ENCODE assay signal across 8 cellular contexts in the genomic region with DNA sequence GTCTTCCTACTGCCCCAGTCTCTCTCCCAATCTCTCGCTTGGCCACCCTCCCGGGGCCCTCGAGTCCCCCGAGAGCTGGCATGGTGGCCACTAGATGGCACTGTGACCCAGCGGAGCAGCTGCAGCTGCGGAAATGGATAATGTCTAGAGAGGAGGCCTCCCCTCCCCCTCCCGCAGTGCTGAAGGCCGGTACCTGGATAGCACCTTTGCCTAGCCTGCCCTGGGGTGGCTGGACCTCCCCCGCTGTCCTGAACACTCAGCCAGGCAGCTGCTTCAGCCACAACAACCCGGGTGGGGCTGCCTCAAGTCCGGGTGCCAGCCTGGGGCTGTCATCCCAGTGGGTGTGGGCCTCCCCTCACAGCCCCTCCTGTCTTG.
DNase-seq lines count a peak whose midpoint lies in the region; ATAC-seq and TF ChIP-seq lines count a peak whose summit lies in the region.

No MANE protein-coding gene starts in this region.

- peak overlapping the region in 4 of 11 experiments; percentile 18 to 47 (median 46); a peak in 7 of 22 replicates for H3K27ac ChIP-seq in BLaER1 treated with 17β-estradiol and CSF1 and Interleukin-3, amounts not matched to agents 10 nM and 100 nM
- H3K27ac ChIP-seq in cardiac muscle cell, result no peak overlapping the region
- H3K27ac ChIP-seq in psoas muscle, result no peak overlapping the region
- H3K27ac ChIP-seq in vagina, result no peak overlapping the region

- H3K9me3 ChIP-seq in BLaER1 treated with 17β-estradiol and CSF1 and Interleukin-3, amounts not matched to agents 10 nM and 100 nM (replicated peaks in 1 of 11), result no peaks in the 10 kb centered on the region
- H3K9me3 ChIP-seq in cardiac muscle cell (ENCODE audit: low read depth), result no peaks in the 10 kb centered on the region
- no peaks in the 10 kb centered on the region for H3K9me3 ChIP-seq in psoas muscle
- no peaks in the 10 kb centered on the region for H3K9me3 ChIP-seq in vagina

- no peak for TF ChIP-seq POLR2A in vagina (IDR thresholded peaks at IDR 0.05)

- intact Hi-C loops in psoas muscle (cut with DNase I) (loop anchor here (2.0 to 10.0 kb wide), 3 partner anchors 126 to 1332 kb away; no protein-coding TSS in a partner anchor), vagina (cut with DNase I) (loop anchor here (10.0 kb wide), 1 partner anchor 130 kb away; no protein-coding TSS in a partner anchor)

- no peaks in the 10 kb centered on the region for H3K9me3 Mint-ChIP-seq in activated naive CD8-positive, alpha-beta T cell treated with anti-CD3 and anti-CD28 coated beads, Interleukin-2, amount 10 ng/mL, durations not matched to agents 7 days and 5 days

- H3K4me2 ChIP-seq in BLaER1 treated with 17β-estradiol and CSF1 and Interleukin-3, amounts not matched to agents 10 nM and 100 nM, result peak overlapping the region in 10 of 11 experiments; percentile 31 to 68 (median 47); a peak in 16 of 22 replicates

- H3K36me3 ChIP-seq in BLaER1 treated with 17β-estradiol and CSF1 and Interleukin-3, amounts not matched to agents 10 nM and 100 nM, result no peaks in the 10 kb centered on the region
- no peaks in the 10 kb centered on the region for H3K36me3 ChIP-seq in cardiac muscle cell
- no peaks in the 10 kb centered on the region for H3K36me3 ChIP-seq in psoas muscle (ENCODE audit: insufficient read depth in 1 of 2, low read depth in 1 of 2)
- no peaks in the 10 kb centered on the region for H3K36me3 ChIP-seq in vagina

- 7 to 11% (median 9%) methylated on average over 11 of the region's 11 CpGs for WGBS in psoas muscle, 3 donors

- H3K4me1 Mint-ChIP-seq in activated naive CD8-positive, alpha-beta T cell treated with anti-CD3 and anti-CD28 coated beads, Interleukin-2, amount 10 ng/mL, durations not matched to agents 7 days and 5 days, result peaks cover 2% of the 10 kb centered on the region

- TF ChIP-seq CTCF in GM20000 (IDR thresholded peaks at IDR 0.05; ENCODE audit: extremely low read depth, missing control alignments), result peak; percentile 90
- TF ChIP-seq CTCF in cardiac muscle cell (IDR thresholded peaks at IDR 0.05; ENCODE audit: low read depth, low read length), result peak; percentile 89
- peak; percentile 90 for TF ChIP-seq CTCF in psoas muscle (IDR thresholded peaks at IDR 0.05)
- peak; percentile 57 to 91 (median 63) for TF ChIP-seq CTCF in vagina (IDR thresholded peaks at IDR 0.05)

- peak overlapping the region in 2 of 11 experiments; percentile 3 to 33; a peak in 1 of 22 replicates for H3K9ac ChIP-seq in BLaER1 treated with 17β-estradiol and CSF1 and Interleukin-3, amounts not matched to agents 10 nM and 100 nM

- DNase-seq in GM20000 (ENCODE audit: low spot score), result peak; percentile 77
- DNase-seq in MV-4-11 (lab: John Stamatoyannopoulos, UW), result peak; percentile 28
- DNase-seq in T follicular helper cell (ENCODE audit: low read depth), result peak; percentile 54
- peak; percentile 82 for DNase-seq in activated naive CD8-positive, alpha-beta T cell treated with anti-CD3 and anti-CD28 coated beads, Interleukin-2, amount 10 ng/mL, durations not matched to agents 7 days and 5 days
- peak; percentile 66 to 85 for DNase-seq in cardiac muscle cell (ENCODE audit: low read depth in 1 of 2, low spot score in 1 of 2)
- DNase-seq in psoas muscle, result peak; percentile 72 to 89
- DNase-seq in vagina (ENCODE audit: extremely low spot score in 2 of 2), result no peak

- H3K4me3 Mint-ChIP-seq in activated naive CD8-positive, alpha-beta T cell treated with anti-CD3 and anti-CD28 coated beads, Interleukin-2, amount 10 ng/mL, durations not matched to agents 7 days and 5 days, result no peak overlapping the region

- no peak overlapping the region for H3K4me3 ChIP-seq in BLaER1 treated with 17β-estradiol and CSF1 and Interleukin-3, amounts not matched to agents 10 nM and 100 nM
- H3K4me3 ChIP-seq in cardiac muscle cell, result no peak overlapping the region
- peak overlapping the region; percentile 30 for H3K4me3 ChIP-seq in psoas muscle
- no peak overlapping the region for H3K4me3 ChIP-seq in vagina

- H3K27ac Mint-ChIP-seq in activated naive CD8-positive, alpha-beta T cell treated with anti-CD3 and anti-CD28 coated beads, Interleukin-2, amount 10 ng/mL, durations not matched to agents 7 days and 5 days, result no peak overlapping the region

- no peaks in the 10 kb centered on the region; a peak in 1 of 22 replicates for H3K27me3 ChIP-seq in BLaER1 treated with 17β-estradiol and CSF1 and Interleukin-3, amounts not matched to agents 10 nM and 100 nM
- H3K27me3 ChIP-seq in cardiac muscle cell (peaks cover 16% of the 10 kb centered on the region), psoas muscle (ENCODE audit: insufficient read depth in 3 of 3, low read length in 2 of 3) (peaks cover 0 to 15% (median 0%) of the 10 kb centered on the region in 3 donors), vagina (no peaks in the 10 kb centered on the region)

- ATAC-seq in activated naive CD8-positive, alpha-beta T cell treated with anti-CD3 and anti-CD28 coated beads, Interleukin-2, amount 10 ng/mL, durations not matched to agents 7 days and 5 days (ENCODE audit: low read depth), result peak; percentile 86
- ATAC-seq in psoas muscle, result peak; percentile 87 to 95 (median 92)

- POLR2A ChIA-PET in activated naive CD8-positive, alpha-beta T cell treated with anti-CD3 and anti-CD28 coated beads, Interleukin-2, amount 10 ng/mL, durations not matched to agents 7 days and 5 days (lab: Charles Lee), result interaction anchor here (1.1 to 1.5 kb wide), 2 partner anchors 126 to 133 kb away, joined by 3 to 5 read pairs; no protein-coding TSS in a partner anchor

- peaks cover 2% of the 10 kb centered on the region for H3K27me3 Mint-ChIP-seq in activated naive CD8-positive, alpha-beta T cell treated with anti-CD3 and anti-CD28 coated beads, Interleukin-2, amount 10 ng/mL, durations not matched to agents 7 days and 5 days

- H4K20me1 ChIP-seq in BLaER1 treated with 17β-estradiol and CSF1 and Interleukin-3, amounts not matched to agents 10 nM and 100 nM, result peaks cover 0 to 6% (median 0%) of the 10 kb centered on the region in 11 experiments; a peak in 1 of 22 replicates

- peaks cover 18 to 55% (median 36%) of the 10 kb centered on the region in 10 experiments for H3K4me1 ChIP-seq in BLaER1 treated with 17β-estradiol and CSF1 and Interleukin-3, amounts not matched to agents 10 nM and 100 nM
- H3K4me1 ChIP-seq in cardiac muscle cell (ENCODE audit: low read depth) (no peaks in the 10 kb centered on the region), psoas muscle (peaks cover 9% of the 10 kb centered on the region), vagina (peaks cover 29% of the 10 kb centered on the region)

- no peaks in the 10 kb centered on the region for H3K36me3 Mint-ChIP-seq in activated naive CD8-positive, alpha-beta T cell treated with anti-CD3 and anti-CD28 coated beads, Interleukin-2, amount 10 ng/mL, durations not matched to agents 7 days and 5 days

Comparison
In these comparisons a context has a peak if more than half of its experiments do, and no peak if none do; other contexts are left out.
1. DNase-seq: peak in GM20000 (single experiment), MV-4-11 (single experiment), T follicular helper cell (single experiment), activated naive CD8-positive, alpha-beta T cell treated with anti-CD3 and anti-CD28 coated beads, Interleukin-2, amount 10 ng/mL, durations not matched to agents 7 days and 5 days (single experiment), cardiac muscle cell (2 of 2) and psoas muscle (2 of 2); none in vagina (0 of 2).
2. Peak in every context shown above with its lines, with median percentiles within 50 percentile points of each other: CTCF ChIP-seq.